ENCODE assay signal across 13 cellular contexts in the genomic region with DNA sequence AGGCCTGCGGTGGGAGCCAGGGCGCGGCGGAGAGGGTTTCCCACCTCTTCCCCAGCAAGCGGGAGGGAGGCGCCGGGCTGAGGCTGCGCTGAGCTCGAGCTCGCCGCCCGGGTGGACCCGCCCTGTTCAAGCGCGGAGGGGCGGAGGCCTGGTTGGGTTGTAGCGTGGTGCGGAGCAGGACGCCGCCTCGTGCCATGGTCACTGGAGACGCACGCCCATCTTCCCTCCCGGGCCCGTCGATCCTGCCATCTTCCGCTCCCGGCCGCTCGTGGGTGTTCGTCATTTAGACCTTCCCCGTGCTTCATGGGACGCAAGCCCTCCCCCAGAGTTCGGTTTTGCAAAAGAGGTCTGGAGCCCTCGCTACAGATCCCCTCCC. TPM values are rescaled to one million over a fixed set of nuclear protein-coding genes. Genes with fewer than 3 reads are reported as not detected.
DNase-seq lines count a peak whose midpoint lies in the region; ATAC-seq and TF ChIP-seq lines count a peak whose summit lies in the region.
"Had no signal": no experiment of that assay in that cellular context is flagged by ENCODE, and none has a peak within 500 bp of the region (broad histone marks: within the 10 kb centered on the region; RNA-seq: fewer than 3 reads in every experiment).

No MANE protein-coding gene starts in this region.

- H3K36me3 ChIP-seq in hepatocyte (replicated peaks; ENCODE audit: insufficient read depth, low read depth), result no peaks in the 10 kb centered on the region
- no peaks in the 10 kb centered on the region for H3K36me3 ChIP-seq in osteoblast (ENCODE audit: insufficient read depth, low read length)
- H3K36me3 ChIP-seq: sigmoid colon had no signal

- H3K79me2 ChIP-seq in hepatocyte (no peaks in the 10 kb centered on the region), osteoblast (ENCODE audit: insufficient read depth, low read length) (no peaks in the 10 kb centered on the region)

- H3K27ac ChIP-seq in hepatocyte (no peak overlapping the region), osteoblast (ENCODE audit: low read depth, low read length) (no peak overlapping the region)
- H3K27ac ChIP-seq: sigmoid colon had no signal

- H3K27me3 ChIP-seq in hepatocyte, result peaks cover 95% of the 10 kb centered on the region
- peaks cover 63% of the 10 kb centered on the region for H3K27me3 ChIP-seq in osteoblast (ENCODE audit: insufficient read depth, low read length)

- no peaks in the 10 kb centered on the region for H3K9me2 ChIP-seq in hepatocyte (replicated peaks; ENCODE audit: insufficient read depth)

- no peaks in the 10 kb centered on the region for H3K9me3 ChIP-seq in hepatocyte (ENCODE audit: low read depth)
- no peaks in the 10 kb centered on the region for H3K9me3 ChIP-seq in osteoblast (ENCODE audit: low read depth, low read length)
- H3K9me3 ChIP-seq: sigmoid colon had no signal

- TF ChIP-seq CTCF in GM20000 (IDR thresholded peaks at IDR 0.05; ENCODE audit: extremely low read depth, missing control alignments), result no peak
- TF ChIP-seq CTCF in hepatocyte (IDR thresholded peaks at IDR 0.05; ENCODE audit: poor library complexity), result no peak
- no peak for TF ChIP-seq CTCF in osteoblast (IDR thresholded peaks at IDR 0.05; ENCODE audit: extremely low read depth, low read depth, low read length)

- 2% methylated on average over 19 of the region's 35 CpGs for WGBS in hepatocyte (ENCODE audit: low lambda C conversion rate, missing lambda C conversion rate)

- peak; percentile 20 for DNase-seq in GM20000 (ENCODE audit: low spot score)
- peak; percentile 61 to 90 for DNase-seq in NCI-H526 (lab: John Stamatoyannopoulos, UW)
- DNase-seq in hepatocyte (ENCODE audit: low spot score), result no peak
- DNase-seq in osteoblast (ENCODE audit: insufficient read length, low spot score, missing footprints), result peak; percentile 74
- DNase-seq: activated CD4-positive, alpha-beta T cell treated with anti-CD3 and anti-CD28 coated beads, Interleukin-2, amount 10 ng/mL, durations not matched to agents 24 days and 14 days; anterior cingulate cortex; CD4-positive, alpha-beta memory T cell; sigmoid colon had no signal

- H2AFZ ChIP-seq in hepatocyte (no peak overlapping the region), osteoblast (ENCODE audit: low read length) (no peak overlapping the region)

- no peaks in the 10 kb centered on the region for H4K20me1 ChIP-seq in hepatocyte (ENCODE audit: insufficient read depth, poor library complexity, severe bottlenecking)
- no peaks in the 10 kb centered on the region for H4K20me1 ChIP-seq in osteoblast (ENCODE audit: insufficient read depth, low read length)

- H3K4me1 ChIP-seq in hepatocyte (ENCODE audit: insufficient read depth) (no peaks in the 10 kb centered on the region), osteoblast (ENCODE audit: insufficient read depth, low read length) (no peaks in the 10 kb centered on the region)

- no peak overlapping the region for H3K4me3 ChIP-seq in hepatocyte
- no peak overlapping the region for H3K4me3 ChIP-seq in osteoblast (ENCODE audit: insufficient read depth, low read length)
- H3K4me3 ChIP-seq: sigmoid colon had no signal

- H3K4me2 ChIP-seq in hepatocyte, result peak overlapping the region; percentile 57
- no peak overlapping the region for H3K4me2 ChIP-seq in osteoblast (ENCODE audit: insufficient read depth, low read length)

- ATAC-seq in GM18858 (IDR thresholded peaks at IDR 0.05; ENCODE audit: unreplicated experiment), result no peak
- ATAC-seq in GM21619 (IDR thresholded peaks at IDR 0.05; ENCODE audit: unreplicated experiment), result no peak
- ATAC-seq in GM21390 (IDR thresholded peaks at IDR 0.05; ENCODE audit: unreplicated experiment), result no peak
- ATAC-seq: activated T-helper 17 cell treated with anti-CD3 and anti-CD28 coated beads, Interleukin-2, amount 50 U/mL, for 72 hours had no signal

RNA-seq across cellular contexts. Expression of gene EN2, which starts 9.3 kb away (rescaled TPM):
- total RNA-seq in hepatocyte (not detected in 2 replicates), osteoblast (under 0.01 TPM in 1 of 2 replicates, not detected in the other)
- polyA plus RNA-seq in hepatocyte, result 0.17 and 0.24 TPM in 2 replicates
- total RNA-seq: activated CD4-positive, alpha-beta T cell treated with anti-CD3 and anti-CD28 coated beads, Interleukin-2, amount 10 ng/mL, durations not matched to agents 24 days and 14 days; activated T-helper 17 cell treated with anti-CD3 and anti-CD28 coated beads, Interleukin-2, amount 50 U/mL, for 72 hours; CD4-positive, alpha-beta memory T cell; HT-29 had no signal
- polyA plus RNA-seq: CD4-positive, alpha-beta memory T cell; sigmoid colon had no signal
